31 cellular contexts compared by ENCODE assay signal in the genomic region with DNA sequence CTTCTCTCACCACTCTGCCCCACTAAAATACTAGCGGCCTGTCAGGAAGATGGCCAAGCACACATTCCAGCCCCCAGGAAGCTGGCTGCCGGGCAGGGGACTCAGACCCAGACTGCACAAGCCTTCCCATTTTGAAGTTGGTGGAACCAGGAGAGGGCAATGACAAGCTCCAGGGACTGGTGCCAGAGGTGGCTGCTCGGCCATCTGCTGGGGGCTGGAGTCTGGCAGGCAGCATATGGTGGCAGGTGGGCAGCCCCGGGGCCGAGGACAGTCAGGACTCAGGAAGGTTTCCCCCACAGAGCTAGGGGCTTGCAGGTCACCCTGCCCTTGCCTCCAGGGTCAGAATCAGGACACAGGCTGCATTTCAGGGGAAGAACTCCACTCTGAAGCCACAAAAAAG. TPM values are rescaled to one million over a fixed set of nuclear protein-coding genes. Genes with fewer than 3 reads are reported as not detected.
"Had no signal": no experiment of that assay in that cellular context is flagged by ENCODE, and none has a peak within 500 bp of the region (broad histone marks: within the 10 kb centered on the region; RNA-seq: fewer than 3 reads in every experiment).

No MANE protein-coding gene starts in this region.

- H3K27me3 ChIP-seq: adrenal gland, body of pancreas, esophagus squamous epithelium, hepatocyte, right atrium auricular region, suprapubic skin, tibial artery had no signal

- H3K4me1 ChIP-seq: parathyroid adenoma had no signal

- ATAC-seq: activated T-cell treated with anti-CD3 and anti-CD28 coated beads, Interleukin-2, amount 50 U/mL, for 72 hours; body of pancreas; left cardiac atrium; left ventricle myocardium superior had no signal

- H3K36me3 ChIP-seq: esophagus squamous epithelium, right atrium auricular region, suprapubic skin, tibial artery had no signal

- H3K9me3 ChIP-seq: adrenal gland, body of pancreas, esophagus squamous epithelium, right atrium auricular region, suprapubic skin, tibial artery had no signal

- H3K4me3 ChIP-seq: adrenal gland, body of pancreas, esophagus squamous epithelium, hepatocyte, right atrium auricular region, smooth muscle cell, suprapubic skin, tibial artery had no signal

- DNase-seq: activated B cell treated with CpG ODN at 0.5 μM for 24 hours; activated CD4-positive, alpha-beta T cell treated with anti-CD3 and anti-CD28 coated beads, Interleukin-2, amount 50 U/mL, for 1 hour; activated naive CD4-positive, alpha-beta T cell; activated naive CD8-positive, alpha-beta T cell treated with anti-CD3 and anti-CD28 coated beads for 36 hours; activated T-cell treated with anti-CD3 and anti-CD28 coated beads for 4 hours; activated T-cell treated with anti-CD3 and anti-CD28 coated beads, Interleukin-2, amount 50 U/mL, for 72 hours; adrenal gland; body of pancreas; cortex of kidney; endodermal cell; esophagus squamous epithelium; islet precursor cell; left cardiac atrium; left ventricle myocardium superior; nucleus accumbens; stimulated activated CD4-positive, alpha-beta T cell treated with anti-CD3 and anti-CD28 coated beads, Interleukin-15, amount 100 ng/mL, for 24 hours; stimulated activated naive CD4-positive, alpha-beta T cell; T-helper 2 cell; tibial artery had no signal

- H3K27ac ChIP-seq: adrenal gland, body of pancreas, hepatocyte, parathyroid adenoma, suprapubic skin, tibial artery had no signal

RNA-seq across cellular contexts. Expression of a gene that starts 22.6 kb away (rescaled TPM):
- total RNA-seq: activated B cell treated with CpG ODN at 0.5 μM for 24 hours; activated naive CD8-positive, alpha-beta T cell treated with anti-CD3 and anti-CD28 coated beads for 36 hours; pulmonary artery endothelial cell; smooth muscle cell had no signal

RNA-seq across cellular contexts. Expression of a gene that starts 28.9 kb away (rescaled TPM):
- total RNA-seq: activated B cell treated with CpG ODN at 0.5 μM for 24 hours; activated naive CD8-positive, alpha-beta T cell treated with anti-CD3 and anti-CD28 coated beads for 36 hours; aorta; body of pancreas; endodermal cell; left cardiac atrium; left ventricle myocardium superior; mucosa of gallbladder; pulmonary artery endothelial cell; right atrium auricular region had no signal

RNA-seq across cellular contexts. Expression of a gene that starts 46.7 kb away (rescaled TPM):
- total RNA-seq: activated B cell treated with CpG ODN at 0.5 μM for 24 hours; activated naive CD8-positive, alpha-beta T cell treated with anti-CD3 and anti-CD28 coated beads for 36 hours; activated T-cell treated with anti-CD3 and anti-CD28 coated beads, Interleukin-2, amount 50 U/mL, for 72 hours; adrenal gland; body of pancreas; chondrocyte; endodermal cell; frontal cortex; hepatocyte; left cardiac atrium; mammary epithelial cell; mucosa of gallbladder; pulmonary artery endothelial cell; right atrium auricular region; ureter had no signal
